8 cellular contexts compared by ENCODE assay signal in the genomic region with DNA sequence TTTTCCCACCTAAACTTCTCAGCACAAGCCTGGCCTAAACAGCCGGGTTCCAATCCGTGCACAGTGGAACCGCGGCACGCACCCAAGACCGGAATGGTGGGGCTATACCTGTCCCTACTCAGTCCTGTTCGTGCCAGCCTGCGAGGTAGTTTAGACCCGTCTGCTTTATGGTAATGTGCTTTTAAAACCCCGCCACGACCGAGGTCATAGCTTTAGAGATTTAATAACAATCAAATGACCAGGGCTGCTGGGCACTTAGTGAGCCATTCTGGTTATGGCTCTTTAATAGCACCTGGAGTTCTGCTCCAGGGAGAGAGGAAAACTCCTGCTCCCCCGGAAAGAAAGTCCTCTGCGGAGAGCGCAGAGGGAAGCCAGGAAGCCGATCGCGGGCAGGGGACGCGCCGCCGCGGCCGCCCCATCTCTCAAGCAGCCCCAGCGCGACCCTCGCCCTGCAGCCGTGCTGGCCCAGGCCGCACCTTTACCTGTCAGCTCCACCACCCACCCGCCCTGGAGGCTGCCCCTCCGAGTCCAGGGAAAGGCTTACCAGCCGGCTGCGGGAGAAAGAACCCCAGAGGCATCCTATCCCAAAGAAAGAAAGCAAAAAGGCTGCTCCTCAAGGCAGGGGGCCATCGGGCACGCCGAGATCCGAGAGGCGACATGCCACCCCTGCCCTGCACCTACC. TPM values are rescaled to one million over a fixed set of nuclear protein-coding genes. Genes with fewer than 3 reads are reported as not detected.
A peak's percentile ranks its signal among the peaks of the same experiment; 100 is the strongest.
DNase-seq lines count a peak whose midpoint lies in the region; FAIRE-seq and TF ChIP-seq lines count a peak whose summit lies in the region.

No MANE protein-coding gene starts in this region.

- peaks cover 0 to 4% of the 10 kb centered on the region in 2 experiments for H4K20me1 ChIP-seq in H1 (replicated peaks in 1 of 2; ENCODE audit: control insufficient read depth in 1 of 2, insufficient read depth in 2 of 2, low read length in 2 of 2)

- H3K23me2 ChIP-seq in H1 (ENCODE audit: low read depth, low read length) = peaks cover 15% of the 10 kb centered on the region

- no peak for TF ChIP-seq RAD21 in H1 (IDR thresholded peaks at IDR 0.05 in 1 of 2, conservative IDR thresholded peaks at IDR 0.05 in 1 of 2; ENCODE audit: low read depth in 2 of 2, low read length in 2 of 2)

- H3K79me1 ChIP-seq in H1 (ENCODE audit: low read depth, low read length) (no peaks in the 10 kb centered on the region), mesendoderm (ENCODE audit: low read length) (peaks cover 6% of the 10 kb centered on the region)

- H3K9ac ChIP-seq in H1 (replicated peaks in 1 of 4; ENCODE audit: extremely low read depth in 1 of 4, low read depth in 3 of 4, low read length in 3 of 4) = peak overlapping the region; percentile 80 to 95 (median 87)
- H3K9ac ChIP-seq in mesendoderm (ENCODE audit: low read length) = peak overlapping the region; percentile 89

- no peak for TF ChIP-seq EP300 in H1 (IDR thresholded peaks at IDR 0.05; ENCODE audit: borderline replicate concordance in 1 of 2, low read depth in 2 of 2, low read length in 2 of 2)

- H4K8ac ChIP-seq in H1 (ENCODE audit: extremely low read depth, insufficient read depth, low read length) (peak overlapping the region; percentile 89; the same call in 1 of the 2 replicates), mesendoderm (ENCODE audit: low read depth, low read length) (no peak overlapping the region)

- H3K14ac ChIP-seq in H1 (ENCODE audit: insufficient read length) = no peak overlapping the region

- H2BK120ac ChIP-seq in H1 (replicated peaks; ENCODE audit: low read depth, low read length) (no peak overlapping the region), mesendoderm (ENCODE audit: low read depth, low read length) (no peak overlapping the region)

- H3K36me3 ChIP-seq in H7 (replicated peaks; ENCODE audit: control insufficient read depth, insufficient read depth, low read length) (no peaks in the 10 kb centered on the region), H1 (ENCODE audit: control insufficient read depth in 2 of 4, insufficient read depth in 4 of 4, low read length in 3 of 4) (no peaks in the 10 kb centered on the region), mesendoderm (ENCODE audit: control insufficient read depth, insufficient read depth, low read length) (no peaks in the 10 kb centered on the region)

- POLR2A ChIA-PET in H1 (lab: Charles Lee; ENCODE audit: partially characterized antibody) = interaction anchor here (0.6 to 3.0 kb wide), 38 partner anchors 9 to 394 kb away, joined by 3 to 27 read pairs (median 4); partner anchors contain the start of gene SNX18

- H3K4me2 ChIP-seq in H1 (ENCODE audit: insufficient read depth in 1 of 2, low read depth in 2 of 2, low read length in 2 of 2) (peak overlapping the region; percentile 82 to 94), mesendoderm (ENCODE audit: low read length) (peak overlapping the region; percentile 87)

- H4K5ac ChIP-seq in H1 (ENCODE audit: insufficient read length, low read depth, low read length) = peak overlapping the region; percentile 50
- H4K5ac ChIP-seq in mesendoderm (ENCODE audit: low read length) = no peak overlapping the region

- no peak overlapping the region for H3K23ac ChIP-seq in H1 (ENCODE audit: insufficient read length)
- no peak overlapping the region for H3K23ac ChIP-seq in mesendoderm (ENCODE audit: low read length)

- no peak for TF ChIP-seq CTCF in H1 (IDR thresholded peaks at IDR 0.05; ENCODE audit: control extremely low read depth in 1 of 3, insufficient read depth in 1 of 3, low read depth in 1 of 3, low read length in 3 of 3)

- no peak overlapping the region for H2BK15ac ChIP-seq in H1 (ENCODE audit: low read length)
- H2BK15ac ChIP-seq in mesendoderm (replicated peaks; ENCODE audit: low read depth) = no peak overlapping the region

- no peaks in the 10 kb centered on the region for H3K36me3 Mint-ChIP-seq in stimulated activated naive CD8-positive, alpha-beta T cell treated with anti-CD3 and anti-CD28 coated beads, Interleukin-15, Interleukin-2, amounts not matched to agents 100 ng/mL and 50 ng/mL, for 24 hours (ENCODE audit: low read depth)

- H3K18ac ChIP-seq in H1 (ENCODE audit: extremely low read depth, low read length) = no peak overlapping the region; the same call in 1 of the 2 replicates
- peak overlapping the region; percentile 52 for H3K18ac ChIP-seq in mesendoderm (ENCODE audit: low read length)

- FAIRE-seq in GM12892 (lab: Jason Lieb, UNC) (peak; percentile 58), H1 (lab: Jason Lieb, UNC) (no peak)

- H4K91ac ChIP-seq in H1 (replicated peaks; ENCODE audit: insufficient read length, low read length) = peak overlapping the region; percentile 87

- H2AK5ac ChIP-seq in H1 (ENCODE audit: low read depth, low read length) (no peak overlapping the region), mesendoderm (ENCODE audit: low read length) (no peak overlapping the region)

- H3K4me1 ChIP-seq in H1 (replicated peaks in 1 of 4; ENCODE audit: control insufficient read depth in 3 of 4, insufficient read depth in 4 of 4, low read length in 3 of 4) (peaks cover 0 to 6% (median 3%) of the 10 kb centered on the region in 4 experiments; a peak in 4 of 7 replicates), mesendoderm (ENCODE audit: control insufficient read depth, low read depth, low read length) (peaks cover 2% of the 10 kb centered on the region)

- no peaks in the 10 kb centered on the region for H3K9me3 ChIP-seq in H1 (ENCODE audit: insufficient read depth in 2 of 2, low read depth in 1 of 2, low read length in 1 of 2)

- 1% methylated on average over 23 of the region's 38 CpGs; no CpG with 5 or more reads in 1 of the 2 experiments for WGBS in H1 (ENCODE audit: extremely low coverage in 1 of 2, insufficient coverage in 1 of 2, insufficient read length in 1 of 2, insufficient replicate concordance in 2 of 2, low coverage in 1 of 2, low lambda C conversion rate in 2 of 2, missing lambda C conversion rate in 1 of 2), 2 experiments
- WGBS in mesendoderm (ENCODE audit: extremely low coverage, insufficient coverage, low lambda C conversion rate) = no CpG with 5 or more reads among the region's 38 CpGs

- H3K27me3 ChIP-seq in H7 (ENCODE audit: control insufficient read depth, insufficient read depth, low read length) (no peaks in the 10 kb centered on the region), H1 (replicated peaks in 1 of 4; ENCODE audit: control insufficient read depth in 3 of 4, extremely low read depth in 1 of 4, insufficient read depth in 3 of 4, low read length in 3 of 4) (peaks cover 0 to 2% (median 0%) of the 10 kb centered on the region in 4 experiments; a peak in 1 of 7 replicates), mesendoderm (ENCODE audit: insufficient read depth, low read length, poor library complexity) (no peaks in the 10 kb centered on the region)

- H2BK12ac ChIP-seq in H1 (ENCODE audit: low read depth, low read length) = no peak overlapping the region

- H3K4me3 Mint-ChIP-seq in stimulated activated naive CD8-positive, alpha-beta T cell treated with anti-CD3 and anti-CD28 coated beads, Interleukin-15, Interleukin-2, amounts not matched to agents 100 ng/mL and 50 ng/mL, for 24 hours = peak overlapping the region; percentile 94

- peaks cover 23% of the 10 kb centered on the region for H3K4me1 Mint-ChIP-seq in stimulated activated naive CD8-positive, alpha-beta T cell treated with anti-CD3 and anti-CD28 coated beads, Interleukin-15, Interleukin-2, amounts not matched to agents 100 ng/mL and 50 ng/mL, for 24 hours (ENCODE audit: low read depth)

- H3K9me3 Mint-ChIP-seq in stimulated activated naive CD8-positive, alpha-beta T cell treated with anti-CD3 and anti-CD28 coated beads, Interleukin-15, Interleukin-2, amounts not matched to agents 100 ng/mL and 50 ng/mL, for 24 hours = no peaks in the 10 kb centered on the region

- TF ChIP-seq POLR2A in GM12892 (IDR thresholded peaks at IDR 0.05; ENCODE audit: low read depth, low read length) = no peak
- TF ChIP-seq POLR2A in H1 (IDR thresholded peaks at IDR 0.05; ENCODE audit: control extremely low read depth in 1 of 2, low read depth in 2 of 2, low read length in 2 of 2) = no peak

- H3K4ac ChIP-seq in H1 (replicated peaks; ENCODE audit: insufficient read length, low read depth, low read length) (no peak overlapping the region), mesendoderm (ENCODE audit: low read depth, low read length) (no peak overlapping the region)

- H2AFZ ChIP-seq in H1 (ENCODE audit: low read length) = peak overlapping the region; percentile 91; the same call in 1 of the 2 replicates

- peak overlapping the region; percentile 88 for H3K27ac Mint-ChIP-seq in stimulated activated naive CD8-positive, alpha-beta T cell treated with anti-CD3 and anti-CD28 coated beads, Interleukin-15, Interleukin-2, amounts not matched to agents 100 ng/mL and 50 ng/mL, for 24 hours

- H2BK5ac ChIP-seq in H1 (ENCODE audit: low read depth, low read length) = peak overlapping the region; percentile 37; the same call in 1 of the 2 replicates
- H2BK5ac ChIP-seq in mesendoderm (ENCODE audit: low read length) = no peak overlapping the region

- peak overlapping the region; percentile 39; the same call in 1 of the 2 replicates for H3K27ac ChIP-seq in H1 (ENCODE audit: low read depth, low read length)
- H3K27ac ChIP-seq in mesendoderm (ENCODE audit: low read depth, low read length) = peak overlapping the region; percentile 21

- CTCF ChIA-PET in H1 (lab: Charles Lee; ENCODE audit: partially characterized antibody) = interaction anchor here (0.7 to 4.2 kb wide), 10 partner anchors 8 to 180 kb away, joined by 3 to 26 read pairs (median 4); no protein-coding TSS in a partner anchor

- H2BK20ac ChIP-seq in H1 (ENCODE audit: low read length) = no peak overlapping the region

- H3K56ac ChIP-seq in H1 (replicated peaks; ENCODE audit: insufficient read length, low read depth, low read length) = peak overlapping the region; percentile 75
- peak overlapping the region; percentile 93 for H3K56ac ChIP-seq in mesendoderm (ENCODE audit: low read length)

- H3K27me3 Mint-ChIP-seq in stimulated activated naive CD8-positive, alpha-beta T cell treated with anti-CD3 and anti-CD28 coated beads, Interleukin-15, Interleukin-2, amounts not matched to agents 100 ng/mL and 50 ng/mL, for 24 hours = peaks cover 5% of the 10 kb centered on the region

- H3K79me2 ChIP-seq in H1 (ENCODE audit: control insufficient read depth in 1 of 2, insufficient read depth in 2 of 2, low read length in 2 of 2) (peaks cover 3 to 42% of the 10 kb centered on the region in 2 experiments; a peak in 3 of 4 replicates), mesendoderm (ENCODE audit: control insufficient read depth, insufficient read depth, low read length) (peaks cover 8% of the 10 kb centered on the region)

- peak; percentile 20 for DNase-seq in GM12892 (ENCODE audit: insufficient read length)
- peak; percentile 71 for DNase-seq in H7
- DNase-seq in Kasumi-1 (lab: John Stamatoyannopoulos, UW) = peak; percentile 28 to 51
- DNase-seq in activated CD4-positive, alpha-beta T cell treated with anti-CD3 and anti-CD28 coated beads, Interleukin-2, amount 50 U/mL, for 48 hours = peak; percentile 29 to 38
- no peak for DNase-seq in H1 (ENCODE audit: low read depth in 1 of 2, low spot score in 2 of 2)
- DNase-seq in mesendoderm = peak; percentile 59
- no peak for DNase-seq in DMS153 (lab: John Stamatoyannopoulos, UW)

- H3K4me3 ChIP-seq in H7 (ENCODE audit: insufficient read depth, low read depth, low read length) = peak overlapping the region; percentile 60
- H3K4me3 ChIP-seq in H1 (ENCODE audit: extremely low read depth in 1 of 4, insufficient read depth in 2 of 4, low read depth in 3 of 4, low read length in 4 of 4) = peak overlapping the region; percentile 81 to 86 (median 84)
- peak overlapping the region; percentile 77 for H3K4me3 ChIP-seq in mesendoderm (ENCODE audit: low read length)

RNA-seq across cellular contexts. Expression of gene ARL15, which starts 0.5 kb away (rescaled TPM):
- polyA plus RNA-seq in GM12892 (2012; ENCODE audit: missing spikeins) = 5.2 TPM
- total RNA-seq in H7 (2014; rRNA removed; shearing (Covaris generic)) = 21.6 and 22.9 TPM in 2 replicates
- total RNA-seq in H1 (2021; fragmentation: NEBNext Ultra II Directional; extraction: Animal tissue kit (Norgen Biotek cat#: 25700)) = 21.2 and 22.5 TPM in 2 replicates
- 7.6 and 9.9 TPM in 2 replicates for polyA plus RNA-seq in H1 (2011; rRNA removed)
- 9.6 TPM for polyA plus RNA-seq in H1 (2011; cell fraction: cytosol; rRNA removed)
- 17.3 TPM for polyA plus RNA-seq in H1 (2011; cell fraction: nucleus; rRNA removed)
- polyA plus RNA-seq in H1 (2012, experiment 1 of 2) = 9.6 to 15.4 TPM (median 12.0 TPM) in 4 replicates
- 1.8 TPM for polyA plus RNA-seq in H1 (2012, experiment 2 of 2)
- polyA plus RNA-seq in H1 (2013, experiment 1 of 2) = 13.6 TPM
- polyA plus RNA-seq in H1 (2013, experiment 2 of 2) = 13.9 TPM
- polyA minus RNA-seq in H1 (2011; rRNA and poly(A)+ RNA removed) = 55.0 and 72.9 TPM in 2 replicates
- polyA minus RNA-seq in H1 (2011; cell fraction: cytosol; rRNA and poly(A)+ RNA removed) = 14.3 TPM
- polyA minus RNA-seq in H1 (2011; cell fraction: nucleus; rRNA and poly(A)+ RNA removed) = 145 TPM
- polyA plus RNA-seq in mesendoderm (2013, experiment 1 of 2) = 14.7 TPM
- polyA plus RNA-seq in mesendoderm (2013, experiment 2 of 2) = 15.8 TPM

Comparison
In these comparisons a context has a peak if more than half of its experiments do, and no peak if none do; other contexts are left out.
1. DNase-seq: peak in GM12892 (single experiment), H7 (single experiment), Kasumi-1 (2 of 2), activated CD4-positive, alpha-beta T cell treated with anti-CD3 and anti-CD28 coated beads, Interleukin-2, amount 50 U/mL, for 48 hours (2 of 2) and mesendoderm (single experiment); none in H1 (0 of 2) and DMS153 (single experiment).
2. Peak in every context shown above with its lines, with median percentiles within 50 percentile points of each other: H3K4me3 ChIP-seq.